ENCODE assay signal across 18 cellular contexts in genomic region chr5:149930754-149931574, GRCh38. TPM values are rescaled to one million over a fixed set of nuclear protein-coding genes. Genes with fewer than 3 reads are reported as not detected.
DNase-seq lines count a peak whose midpoint lies in the region; ATAC-seq, FAIRE-seq and TF ChIP-seq lines count a peak whose summit lies in the region.
"Had no signal": no experiment of that assay in that cellular context is flagged by ENCODE, and none has a peak within 500 bp of the region (broad histone marks: within the 10 kb centered on the region; RNA-seq: fewer than 3 reads in every experiment).

No MANE protein-coding gene starts in this region.

- in situ Hi-C loops in GM12878 (cut with MboI): no loop called here

- H3K4me3 ChIP-seq in SK-N-SH (ENCODE audit: low read depth in 2 of 2, low read length in 1 of 2) (no peak overlapping the region), GM12878 (no peak overlapping the region), thoracic aorta (peak overlapping the region; percentile 37)

- TF ChIP-seq CTCF in SK-N-SH (IDR thresholded peaks at IDR 0.05) (no peak), GM12878 (IDR thresholded peaks at IDR 0.05 in 2 of 3, conservative IDR thresholded peaks at IDR 0.05 in 1 of 3; ENCODE audit: control insufficient read depth in 2 of 3, extremely low read depth in 1 of 3, insufficient read depth in 1 of 3, low read depth in 3 of 3, low read length in 3 of 3) (no peak), thoracic aorta (IDR thresholded peaks at IDR 0.05) (no peak), Calu3 (IDR thresholded peaks at IDR 0.05; ENCODE audit: unreplicated experiment) (no peak)

- no peak overlapping the region for H3K4me2 ChIP-seq in SK-N-SH
- H3K4me2 ChIP-seq in GM12878 (ENCODE audit: control insufficient read depth, insufficient read depth): no peak overlapping the region

- no peak overlapping the region for H3K9ac ChIP-seq in SK-N-SH
- no peak overlapping the region for H3K9ac ChIP-seq in GM12878 (ENCODE audit: control insufficient read depth, insufficient read depth, low read length)

- no peak for TF ChIP-seq RAD21 in SK-N-SH (IDR thresholded peaks at IDR 0.05; ENCODE audit: low read length)
- TF ChIP-seq RAD21 in GM12878 (IDR thresholded peaks at IDR 0.05; ENCODE audit: insufficient read depth, low read depth, low read length): no peak

- TF ChIP-seq EP300 in SK-N-SH (IDR thresholded peaks at IDR 0.05; ENCODE audit: borderline replicate concordance in 1 of 2, low read depth in 1 of 2, low read length in 1 of 2) (no peak), GM12878 (IDR thresholded peaks at IDR 0.05; ENCODE audit: borderline replicate concordance in 1 of 2, control insufficient read depth in 1 of 2, low read depth in 2 of 2, low read length in 2 of 2) (no peak)

- no peaks in the 10 kb centered on the region for H3K9me2 ChIP-seq in SK-N-SH

- no peaks in the 10 kb centered on the region for H3K36me3 ChIP-seq in SK-N-SH (replicated peaks in 1 of 2; ENCODE audit: control insufficient read depth in 1 of 2, insufficient read depth in 2 of 2, low read length in 1 of 2)
- H3K36me3 ChIP-seq in GM12878 (ENCODE audit: control insufficient read depth in 2 of 2, insufficient read depth in 2 of 2, low read length in 1 of 2): no peaks in the 10 kb centered on the region
- H3K36me3 ChIP-seq in thoracic aorta: no peaks in the 10 kb centered on the region
- H3K36me3 ChIP-seq: left ventricle myocardium inferior, upper lobe of left lung had no signal

- intact Hi-C loops in GM12878 (cut with micrococcal nuclease; ENCODE audit: unreplicated experiment): no loop called here
- intact Hi-C loops in Calu3 (cut with micrococcal nuclease; ENCODE audit: unreplicated experiment): no loop called here

- SMC1A ChIA-PET in GM12878 (lab: Charles Lee; ENCODE audit: uncharacterized antibody, unreplicated experiment): no interaction called here

- peaks cover 0 to 10% of the 10 kb centered on the region in 2 experiments; a peak in 3 of 4 replicates for H3K4me1 ChIP-seq in SK-N-SH (ENCODE audit: control insufficient read depth in 1 of 2, insufficient read depth in 2 of 2, low read depth in 1 of 2, low read length in 1 of 2)
- H3K4me1 ChIP-seq in GM12878 (ENCODE audit: control insufficient read depth, insufficient read depth, low read length): no peaks in the 10 kb centered on the region
- H3K4me1 ChIP-seq in thoracic aorta (ENCODE audit: control insufficient read depth in 1 of 2, low read depth in 2 of 2): peaks cover 3 to 31% of the 10 kb centered on the region in 2 donors
- H3K4me1 ChIP-seq: left ventricle myocardium inferior had no signal

- no peaks in the 10 kb centered on the region for H3K36me3 Mint-ChIP-seq in Calu3 (ENCODE audit: insufficient read depth, unreplicated experiment)
- H3K36me3 Mint-ChIP-seq: CD4-positive, CD25-positive, alpha-beta regulatory T cell had no signal

- H3K79me2 ChIP-seq in SK-N-SH (ENCODE audit: insufficient read depth) (no peaks in the 10 kb centered on the region), GM12878 (ENCODE audit: control insufficient read depth, insufficient read depth, low read length) (no peaks in the 10 kb centered on the region)

- TF ChIP-seq POLR2A in GM12878 (IDR thresholded peaks at IDR 0.05; ENCODE audit: low read depth, low read length): no peak

- RAD21 ChIA-PET in GM12878 (lab: Charles Lee; ENCODE audit: unreplicated experiment): no interaction called here

- H3K27ac Mint-ChIP-seq in Calu3 (ENCODE audit: unreplicated experiment): no peak overlapping the region
- H3K27ac Mint-ChIP-seq: CD4-positive, CD25-positive, alpha-beta regulatory T cell; endodermal cell had no signal

- peaks cover 4% of the 10 kb centered on the region for H3F3A ChIP-seq in SK-N-SH (replicated peaks; ENCODE audit: insufficient read depth)

- no peak overlapping the region for H3K4me3 Mint-ChIP-seq in Calu3 (ENCODE audit: low read depth, unreplicated experiment)
- H3K4me3 Mint-ChIP-seq: CD4-positive, CD25-positive, alpha-beta regulatory T cell; endodermal cell had no signal

- H3K27me3 ChIP-seq in SK-N-SH (ENCODE audit: insufficient read depth) (no peaks in the 10 kb centered on the region), GM12878 (replicated peaks in 1 of 2; ENCODE audit: control insufficient read depth in 2 of 2, insufficient read depth in 2 of 2, low read length in 1 of 2) (peaks cover 0 to 2% of the 10 kb centered on the region in 2 experiments; a peak in 3 of 4 replicates), thoracic aorta (replicated peaks; ENCODE audit: insufficient read depth) (no peaks in the 10 kb centered on the region)
- H3K27me3 ChIP-seq: upper lobe of left lung had no signal

- no peak for DNase-seq in SK-N-SH
- DNase-seq in GM12878 (ENCODE audit: low read depth, low spot score): no peak
- DNase-seq in kidney tubule cell (ENCODE audit: low spot score): peak; percentile 7
- DNase-seq in thoracic aorta (ENCODE audit: low spot score): no peak
- no peak for DNase-seq in NCI-H510A (lab: John Stamatoyannopoulos, UW)
- no peak for DNase-seq in AG08395 (ENCODE audit: low spot score)
- DNase-seq in Calu3: no peak
- DNase-seq: activated CD4-positive, alpha-beta T cell treated with anti-CD3 and anti-CD28 coated beads for 4 hours; activated CD8-positive, alpha-beta memory T cell treated with anti-CD3 and anti-CD28 coated beads, Interleukin-2, amount 50 U/mL, for 4 hours; activated gamma-delta T cell; CD4-positive, CD25-positive, alpha-beta regulatory T cell; cerebellar nuclear complex; endodermal cell; foreskin melanocyte; left ventricle myocardium inferior; upper lobe of left lung had no signal

- CTCF ChIA-PET in SK-N-SH (lab: Yijun Ruan, JAX): interaction anchor here (1.0 to 6.5 kb wide), 3 partner anchors 10 to 31 kb away, joined by 4 to 68 read pairs (median 5); partner anchors contain the start of gene SLC26A2
- CTCF ChIA-PET in GM12878 (lab: Yijun Ruan, JAX): interaction anchor here (1.1 to 1.4 kb wide), 2 partner anchors 78 to 312 kb away, joined by 3 to 6 read pairs; no protein-coding TSS in a partner anchor
- CTCF ChIA-PET in Calu3 (lab: Charles Lee): interaction anchor here (0.5 kb wide), 1 partner anchor 58 kb away, joined by 3 read pairs; no protein-coding TSS in a partner anchor

- BruUV-seq in GM12878 (replicated peaks; lab: Mats Ljungman, UMichigan): no TSS peak
- no TSS peak for BruUV-seq in Calu3 (replicated peaks; lab: Mats Ljungman, UMichigan)

- POLR2A ChIA-PET in SK-N-SH (lab: Yijun Ruan, JAX) (interaction anchor here (0.6 kb wide), 1 partner anchor 584 kb away, joined by 4 read pairs; no protein-coding TSS in a partner anchor), GM12878 (lab: Charles Lee) (interaction anchor here (0.7 kb wide), 1 partner anchor 21 kb away, joined by 3 read pairs; no protein-coding TSS in a partner anchor)

- H3K9me3 ChIP-seq in SK-N-SH (no peaks in the 10 kb centered on the region), GM12878 (replicated peaks; ENCODE audit: control insufficient read depth, insufficient read depth, low read length) (no peaks in the 10 kb centered on the region), thoracic aorta (no peaks in the 10 kb centered on the region)
- H3K9me3 ChIP-seq: left ventricle myocardium inferior, upper lobe of left lung had no signal

- H3K9me3 Mint-ChIP-seq in Calu3 (ENCODE audit: low read depth, unreplicated experiment): no peaks in the 10 kb centered on the region
- H3K9me3 Mint-ChIP-seq: CD4-positive, CD25-positive, alpha-beta regulatory T cell; endodermal cell had no signal

- H3K27ac ChIP-seq in SK-N-SH (ENCODE audit: low read depth in 2 of 2, low read length in 1 of 2) (peak overlapping the region in 1 of 2 experiments; percentile 31; a peak in 2 of 4 replicates), GM12878 (ENCODE audit: control insufficient read depth, insufficient read depth) (no peak overlapping the region), thoracic aorta (no peak overlapping the region)
- H3K27ac ChIP-seq: left ventricle myocardium inferior, upper lobe of left lung had no signal

- peaks cover 20% of the 10 kb centered on the region for H3K4me1 Mint-ChIP-seq in Calu3 (ENCODE audit: low read depth, unreplicated experiment)
- H3K4me1 Mint-ChIP-seq: CD4-positive, CD25-positive, alpha-beta regulatory T cell; endodermal cell had no signal

- FAIRE-seq in GM12878 (lab: Jason Lieb, UNC): peak; percentile 66
- FAIRE-seq: HTR-8/SVneo had no signal

- WGBS in SK-N-SH (ENCODE audit: low lambda C conversion rate): 78% methylated on average over 7 of the region's 7 CpGs
- WGBS in GM12878 (ENCODE audit: insufficient coverage, insufficient replicate concordance, low lambda C conversion rate, missing lambda C conversion rate): 57% methylated on average over 7 of the region's 7 CpGs

- ATAC-seq in SK-N-SH treated with all-trans-retinoic acid at 6 μM for 48 hours (no peak), GM12878 (no peak), thoracic aorta (ENCODE audit: insufficient number of reproducible peaks, low FRiP score, low read depth) (no peak)

- H2AFZ ChIP-seq in SK-N-SH (ENCODE audit: low read depth) (no peak overlapping the region), GM12878 (ENCODE audit: control insufficient read depth, low read depth, low read length) (no peak overlapping the region)

- H3K27me3 Mint-ChIP-seq in Calu3 (ENCODE audit: unreplicated experiment): no peaks in the 10 kb centered on the region

- H4K20me1 ChIP-seq in SK-N-SH (ENCODE audit: insufficient read depth) (no peaks in the 10 kb centered on the region), GM12878 (ENCODE audit: control insufficient read depth, insufficient read depth) (no peaks in the 10 kb centered on the region)

RNA-seq across cellular contexts. Expression of gene PDE6A, which starts 13.6 kb away (rescaled TPM):
- polyA plus RNA-seq in SK-N-SH (2012; rRNA removed) (0.05 and 0.06 TPM in 2 replicates), GM12878 (2011; rRNA removed) (not detected in 2 replicates), GM12878 (2014; fragmentation: Illumina TruSeq; extraction: Trizol) (not detected in 2 replicates), GM12878 (2014; fragmentation: Nextera tagmentation; extraction: Ambion mirVana) (not detected), GM12878 (2014; rRNA removed) (0.03 TPM in 1 of 2 replicates, not detected in the other), GM12878 (2016; fragmentation: Nextera tagmentation; extraction: Ambion mirVana) (under 1 TPM; 0.05 to 0.26 TPM)
- polyA plus RNA-seq in SK-N-SH (2012; cell fraction: cytosol; rRNA removed): 0.06 and 0.07 TPM in 2 replicates
- polyA plus RNA-seq in SK-N-SH (2012; cell fraction: nucleus; rRNA removed): 0.11 and 0.14 TPM in 2 replicates
- not detected in 2 replicates for total RNA-seq in GM12878 (2013; cell fraction: nucleolus; rRNA removed)
- total RNA-seq in GM12878 (2014; rRNA removed) (not detected in 2 replicates), GM12878 (2014; rRNA removed; fragmentation: Illumina TruSeq; extraction: Trizol) (not detected in 2 replicates), GM12878 (2021) (not detected in 2 replicates), thoracic aorta (not detected), Calu3 (2022) (not detected in 2 replicates)
- not detected for polyA plus RNA-seq in GM12878 (2011; ENCODE audit: low read depth)
- polyA plus RNA-seq in GM12878 (2011; cell fraction: cytosol; rRNA removed): not detected in 2 replicates
- polyA plus RNA-seq in GM12878 (2011; cell fraction: nucleus; rRNA removed): not detected in 2 replicates
- polyA plus RNA-seq in GM12878 (2012): 0.03 TPM in 1 of 2 replicates, not detected in the other
- polyA minus RNA-seq in GM12878 (2011; rRNA and poly(A)+ RNA removed): not detected in 2 replicates
- not detected in 2 replicates for polyA minus RNA-seq in GM12878 (2011; cell fraction: cytosol; rRNA and poly(A)+ RNA removed)
- polyA minus RNA-seq in GM12878 (2011; cell fraction: nucleus; rRNA and poly(A)+ RNA removed): not detected in 2 replicates
- total RNA-seq: CD4-positive, CD25-positive, alpha-beta regulatory T cell; upper lobe of left lung had no signal
- polyA plus RNA-seq: CD4-positive, CD25-positive, alpha-beta regulatory T cell had no signal

RNA-seq across cellular contexts. Expression of gene SLC26A2, which starts 29.6 kb away (rescaled TPM):
- polyA plus RNA-seq in SK-N-SH (2012; rRNA removed) (1.3 and 1.9 TPM in 2 replicates), GM12878 (2011; rRNA removed) (4.3 and 5.9 TPM in 2 replicates), GM12878 (2014; fragmentation: Illumina TruSeq; extraction: Trizol) (5.0 and 6.5 TPM in 2 replicates), GM12878 (2014; fragmentation: Nextera tagmentation; extraction: Ambion mirVana) (1 to 10 TPM; 1.7 to 1.9 TPM), GM12878 (2014; rRNA removed) (2.8 and 2.9 TPM in 2 replicates), GM12878 (2016; fragmentation: Nextera tagmentation; extraction: Ambion mirVana) (1 to 10 TPM; 3.4 to 4.2 TPM)
- 2.0 TPM in 2 replicates for polyA plus RNA-seq in SK-N-SH (2012; cell fraction: cytosol; rRNA removed)
- 0.89 and 1.7 TPM in 2 replicates for polyA plus RNA-seq in SK-N-SH (2012; cell fraction: nucleus; rRNA removed)
- total RNA-seq in GM12878 (2013; cell fraction: nucleolus; rRNA removed): 7.6 and 9.6 TPM in 2 replicates
- total RNA-seq in GM12878 (2014; rRNA removed) (6.3 and 7.6 TPM in 2 replicates), GM12878 (2014; rRNA removed; fragmentation: Illumina TruSeq; extraction: Trizol) (5.8 and 6.4 TPM in 2 replicates), GM12878 (2021) (5.7 and 6.1 TPM in 2 replicates), thoracic aorta (10 to 100 TPM; 16.9 to 32.0 TPM), Calu3 (2022) (17.3 and 34.6 TPM in 2 replicates)
- 1.3 TPM for polyA plus RNA-seq in GM12878 (2011; ENCODE audit: low read depth)
- polyA plus RNA-seq in GM12878 (2011; cell fraction: cytosol; rRNA removed): 1.9 and 2.2 TPM in 2 replicates
- polyA plus RNA-seq in GM12878 (2011; cell fraction: nucleus; rRNA removed): 1.6 and 1.9 TPM in 2 replicates
- polyA plus RNA-seq in GM12878 (2012): 1.6 TPM in 2 replicates
- polyA minus RNA-seq in GM12878 (2011; rRNA and poly(A)+ RNA removed): 8.1 and 14.2 TPM in 2 replicates
- polyA minus RNA-seq in GM12878 (2011; cell fraction: cytosol; rRNA and poly(A)+ RNA removed): 2.5 and 5.2 TPM in 2 replicates
- polyA minus RNA-seq in GM12878 (2011; cell fraction: nucleus; rRNA and poly(A)+ RNA removed): 2.9 and 3.2 TPM in 2 replicates

Comparison
In these comparisons a context has a peak if more than half of its experiments do, and no peak if none do; other contexts are left out.
1. Of the 26 proteins assayed by ChIP-seq in both GM12878 and SK-N-SH: peak only in GM12878: none; only in SK-N-SH: NFIC; in both: none; in neither: 25.